Comparison of ENCODE assay signal across 16 cellular contexts in genomic region chr2:223057545-223057944, GRCh38. TPM values are rescaled to one million over a fixed set of nuclear protein-coding genes. Genes with fewer than 3 reads are reported as not detected.
A peak's percentile ranks its signal among the peaks of the same experiment; 100 is the strongest.
DNase-seq lines count a peak whose midpoint lies in the region; ATAC-seq and TF ChIP-seq lines count a peak whose summit lies in the region.
"Had no signal": no experiment of that assay in that cellular context is flagged by ENCODE, and none has a peak within 500 bp of the region (broad histone marks: within the 10 kb centered on the region; RNA-seq: fewer than 3 reads in every experiment).

No MANE protein-coding gene starts in this region.

- no peak overlapping the region for H4K12ac ChIP-seq in trophoblast cell (ENCODE audit: low read depth, low read length)

- H3K27me3 Mint-ChIP-seq in T-helper 17 cell, result peaks cover 22% of the 10 kb centered on the region
- H3K27me3 Mint-ChIP-seq: activated naive CD8-positive, alpha-beta T cell treated with anti-CD3 and anti-CD28 coated beads, Interleukin-2, amount 10 ng/mL, durations not matched to agents 7 days and 5 days had no signal

- no peak overlapping the region for H3K4ac ChIP-seq in trophoblast cell (ENCODE audit: low read depth, low read length)

- H3K9me3 ChIP-seq in SK-N-SH, result no peaks in the 10 kb centered on the region
- no peaks in the 10 kb centered on the region for H3K9me3 ChIP-seq in trophoblast cell (ENCODE audit: insufficient read depth, low read depth, low read length)
- no peaks in the 10 kb centered on the region for H3K9me3 ChIP-seq in uterus
- no peaks in the 10 kb centered on the region for H3K9me3 ChIP-seq in T-helper 17 cell (ENCODE audit: control insufficient read depth, low read length, poor library complexity, severe bottlenecking)
- H3K9me3 ChIP-seq: Caco-2, colonic mucosa had no signal

- intact Hi-C loops in Right ventricle myocardium superior (cut with DNase I) (no loop called here), uterus (cut with DNase I; ENCODE audit: low total_unique reads) (no loop called here)

- H4K20me1 ChIP-seq in SK-N-SH (ENCODE audit: insufficient read depth), result no peaks in the 10 kb centered on the region

- H3K27ac Mint-ChIP-seq in T-helper 17 cell, result no peak overlapping the region
- H3K27ac Mint-ChIP-seq: activated naive CD8-positive, alpha-beta T cell treated with anti-CD3 and anti-CD28 coated beads, Interleukin-2, amount 10 ng/mL, durations not matched to agents 7 days and 5 days had no signal

- H2AK5ac ChIP-seq in trophoblast cell (ENCODE audit: low read length), result no peak overlapping the region

- no peak for TF ChIP-seq POLR2A in uterus (IDR thresholded peaks at IDR 0.05)

- H3K27ac ChIP-seq in SK-N-SH (ENCODE audit: low read depth in 2 of 2, low read length in 1 of 2), result peak overlapping the region; percentile 87; a peak in 3 of 4 replicates
- no peak overlapping the region for H3K27ac ChIP-seq in trophoblast cell (ENCODE audit: low read depth, low read length)
- H3K27ac ChIP-seq in uterus, result peak overlapping the region; percentile 83 to 97
- H3K27ac ChIP-seq: colonic mucosa had no signal

- DNase-seq in SK-N-SH (no peak), Right ventricle myocardium superior (no peak), trophoblast cell (no peak), uterus (no peak), T-helper 17 cell (no peak)
- DNase-seq: activated CD4-positive, CD25-positive, alpha-beta regulatory T cell treated with anti-CD3 and anti-CD28 coated beads, Interleukin-2, amount 50 U/mL, for 72 hours; activated naive CD8-positive, alpha-beta T cell treated with anti-CD3 and anti-CD28 coated beads, Interleukin-2, amount 10 ng/mL, durations not matched to agents 7 days and 5 days; activated T-cell treated with anti-CD3 and anti-CD28 coated beads for 4 hours; Caco-2; colonic mucosa; NCI-H1694 treated with DMSO at 0.1 percent for 48 hours had no signal

- no peaks in the 10 kb centered on the region for H3K9me2 ChIP-seq in SK-N-SH

- CTCF ChIA-PET in SK-N-SH (lab: Yijun Ruan, JAX), result interaction anchor here (1.6 kb wide), 1 partner anchor 10 kb away, joined by 3 read pairs; no protein-coding TSS in a partner anchor

- no peak overlapping the region for H3K23ac ChIP-seq in trophoblast cell (ENCODE audit: low read length)

- H4K91ac ChIP-seq in trophoblast cell (ENCODE audit: low read depth, low read length), result no peak overlapping the region

- peaks cover 41% of the 10 kb centered on the region for H3F3A ChIP-seq in SK-N-SH (replicated peaks; ENCODE audit: insufficient read depth)

- H3K79me1 ChIP-seq in trophoblast cell (ENCODE audit: low read length), result peaks cover 11% of the 10 kb centered on the region

- H3K79me2 ChIP-seq in SK-N-SH (ENCODE audit: insufficient read depth) (no peaks in the 10 kb centered on the region), trophoblast cell (ENCODE audit: control insufficient read depth, insufficient read depth, low read length, poor library complexity) (no peaks in the 10 kb centered on the region)

- TF ChIP-seq CTCF in SK-N-SH (IDR thresholded peaks at IDR 0.05) (no peak), uterus (IDR thresholded peaks at IDR 0.05) (no peak)

- no peaks in the 10 kb centered on the region for H3K36me3 Mint-ChIP-seq in T-helper 17 cell (ENCODE audit: low read depth)
- H3K36me3 Mint-ChIP-seq: activated naive CD8-positive, alpha-beta T cell treated with anti-CD3 and anti-CD28 coated beads, Interleukin-2, amount 10 ng/mL, durations not matched to agents 7 days and 5 days had no signal

- H3K4me3 ChIP-seq in SK-N-SH (ENCODE audit: low read depth in 2 of 2, low read length in 1 of 2) (no peak overlapping the region), trophoblast cell (ENCODE audit: low read depth, low read length) (no peak overlapping the region), uterus (no peak overlapping the region)
- H3K4me3 ChIP-seq: colonic mucosa, skin epidermis had no signal

- H2BK12ac ChIP-seq in trophoblast cell (ENCODE audit: low read length), result peak overlapping the region; percentile 72

- no peak overlapping the region for H3K4me3 Mint-ChIP-seq in T-helper 17 cell
- H3K4me3 Mint-ChIP-seq: activated naive CD8-positive, alpha-beta T cell treated with anti-CD3 and anti-CD28 coated beads, Interleukin-2, amount 10 ng/mL, durations not matched to agents 7 days and 5 days had no signal

- H2BK5ac ChIP-seq in trophoblast cell (ENCODE audit: low read depth, low read length, poor library complexity), result no peak overlapping the region

- no peak for TF ChIP-seq EP300 in SK-N-SH (IDR thresholded peaks at IDR 0.05; ENCODE audit: borderline replicate concordance in 1 of 2, low read depth in 1 of 2, low read length in 1 of 2)

- H3K18ac ChIP-seq in trophoblast cell (ENCODE audit: low read length), result no peak overlapping the region

- no peak for TF ChIP-seq RAD21 in SK-N-SH (IDR thresholded peaks at IDR 0.05; ENCODE audit: low read length)

- 85% methylated on average over 3 of the region's 3 CpGs for WGBS in SK-N-SH (ENCODE audit: low lambda C conversion rate)
- no CpG with 5 or more reads among the region's 3 CpGs for WGBS in trophoblast cell (ENCODE audit: extremely low coverage, insufficient coverage, insufficient read length)

- peak overlapping the region; percentile 50 for H2BK120ac ChIP-seq in trophoblast cell (ENCODE audit: insufficient read depth, low read length, poor library complexity)

- H3K36me3 ChIP-seq in SK-N-SH (replicated peaks in 1 of 2; ENCODE audit: control insufficient read depth in 1 of 2, insufficient read depth in 2 of 2, low read length in 1 of 2), result no peaks in the 10 kb centered on the region
- H3K36me3 ChIP-seq in trophoblast cell (ENCODE audit: control insufficient read depth in 1 of 2, insufficient read depth in 2 of 2, low read length in 2 of 2), result no peaks in the 10 kb centered on the region
- H3K36me3 ChIP-seq in uterus, result no peaks in the 10 kb centered on the region
- H3K36me3 ChIP-seq: colonic mucosa had no signal

- H3K14ac ChIP-seq in trophoblast cell (ENCODE audit: low read length), result no peak overlapping the region

- H3K4me1 Mint-ChIP-seq in T-helper 17 cell, result no peaks in the 10 kb centered on the region
- H3K4me1 Mint-ChIP-seq: activated naive CD8-positive, alpha-beta T cell treated with anti-CD3 and anti-CD28 coated beads, Interleukin-2, amount 10 ng/mL, durations not matched to agents 7 days and 5 days had no signal

- ATAC-seq in SK-N-SH treated with all-trans-retinoic acid at 6 μM for 48 hours, result no peak
- ATAC-seq in Right ventricle myocardium superior (ENCODE audit: poor library complexity), result peak; percentile 26
- no peak for ATAC-seq in T-helper 17 cell
- no peak for ATAC-seq in HG03469 (IDR thresholded peaks at IDR 0.05; ENCODE audit: unreplicated experiment)
- no peak for ATAC-seq in HG03442 (IDR thresholded peaks at IDR 0.05; ENCODE audit: unreplicated experiment)
- ATAC-seq: esophagus mucosa had no signal

- H3K4me2 ChIP-seq in SK-N-SH, result no peak overlapping the region
- no peak overlapping the region for H3K4me2 ChIP-seq in trophoblast cell (ENCODE audit: low read length)

- POLR2A ChIA-PET in SK-N-SH (lab: Yijun Ruan, JAX), result interaction anchor here (0.5 kb wide), 1 partner anchor 86 kb away, joined by 3 read pairs; no protein-coding TSS in a partner anchor

- no peak overlapping the region for H3K9ac ChIP-seq in SK-N-SH
- H3K9ac ChIP-seq in trophoblast cell (ENCODE audit: low read length), result no peak overlapping the region

- H3K4me1 ChIP-seq in SK-N-SH (ENCODE audit: control insufficient read depth in 1 of 2, insufficient read depth in 2 of 2, low read depth in 1 of 2, low read length in 1 of 2) (peaks cover 24 to 57% of the 10 kb centered on the region in 2 experiments), trophoblast cell (ENCODE audit: control insufficient read depth in 1 of 2, insufficient read depth in 2 of 2, low read length in 2 of 2) (peaks cover 4 to 12% of the 10 kb centered on the region in 2 experiments), uterus (peaks cover 0 to 7% of the 10 kb centered on the region in 2 donors)
- H3K4me1 ChIP-seq: colonic mucosa had no signal

- H2AFZ ChIP-seq in SK-N-SH (ENCODE audit: low read depth) (no peak overlapping the region), trophoblast cell (ENCODE audit: insufficient read depth, low read length, poor library complexity) (no peak overlapping the region)

- H4K8ac ChIP-seq in trophoblast cell (ENCODE audit: low read depth, low read length), result no peak overlapping the region

- H3K27me3 ChIP-seq in SK-N-SH (ENCODE audit: insufficient read depth) (no peaks in the 10 kb centered on the region), trophoblast cell (ENCODE audit: insufficient read depth, low read length) (no peaks in the 10 kb centered on the region), uterus (no peaks in the 10 kb centered on the region)
- H3K27me3 ChIP-seq: colonic mucosa had no signal

TF ChIP-seq in SK-N-SH, 30 proteins besides CTCF, POLR2A, EP300 and RAD21:
- no peak for TF ChIP-seq EZH2phosphoT487 (IDR thresholded peaks at IDR 0.05; ENCODE audit: borderline replicate concordance, low read depth)
- TF ChIP-seq RFX5 (IDR thresholded peaks at IDR 0.05; ENCODE audit: low read length), result no peak
- no peak for TF ChIP-seq FOXJ3 (CRISPR knock-in tag; IDR thresholded peaks at IDR 0.05)
- no peak for TF ChIP-seq GABPA (IDR thresholded peaks at IDR 0.05; ENCODE audit: low read depth)
- no peak for TF ChIP-seq ELF1 (IDR thresholded peaks at IDR 0.05)

TF ChIP-seq in SK-N-SH treated with all-trans-retinoic acid at 6 μM for 48 hours, 23 proteins besides CTCF, POLR2A, EP300 and RAD21 (continues in another document):
- TF ChIP-seq PPARA (CRISPR knock-in tag; IDR thresholded peaks at IDR 0.05; ENCODE audit: borderline replicate concordance) (no peak), ZNF70 (CRISPR knock-in tag; IDR thresholded peaks at IDR 0.05) (no peak), ZC3H10 (CRISPR knock-in tag; IDR thresholded peaks at IDR 0.05) (no peak), PATZ1 (CRISPR knock-in tag; IDR thresholded peaks at IDR 0.05; ENCODE audit: borderline replicate concordance) (no peak)

RNA-seq across cellular contexts. Expression of gene KCNE4, which starts 5.6 kb away (rescaled TPM):
- 0.19 and 0.20 TPM in 2 replicates for polyA plus RNA-seq in SK-N-SH (2012; rRNA removed)
- polyA plus RNA-seq in SK-N-SH (2012; cell fraction: cytosol; rRNA removed), result 0.24 and 0.27 TPM in 2 replicates
- 0.18 and 0.29 TPM in 2 replicates for polyA plus RNA-seq in SK-N-SH (2012; cell fraction: nucleus; rRNA removed)
- total RNA-seq in Right ventricle myocardium superior (3.2 TPM), uterus (10 to 100 TPM in 3 of 4 donors, 1 to 10 TPM in 1; 9.8 to 52.8 (median 25.4) TPM), T-helper 17 cell (not detected)
- polyA plus RNA-seq in trophoblast cell (2013), result 1.3 and 1.5 TPM in 2 replicates
- total RNA-seq: activated naive CD8-positive, alpha-beta T cell treated with anti-CD3 and anti-CD28 coated beads, Interleukin-2, amount 10 ng/mL, durations not matched to agents 7 days and 5 days; Caco-2 had no signal
